ENCODE assay signal across 11 cellular contexts in the genomic region with DNA sequence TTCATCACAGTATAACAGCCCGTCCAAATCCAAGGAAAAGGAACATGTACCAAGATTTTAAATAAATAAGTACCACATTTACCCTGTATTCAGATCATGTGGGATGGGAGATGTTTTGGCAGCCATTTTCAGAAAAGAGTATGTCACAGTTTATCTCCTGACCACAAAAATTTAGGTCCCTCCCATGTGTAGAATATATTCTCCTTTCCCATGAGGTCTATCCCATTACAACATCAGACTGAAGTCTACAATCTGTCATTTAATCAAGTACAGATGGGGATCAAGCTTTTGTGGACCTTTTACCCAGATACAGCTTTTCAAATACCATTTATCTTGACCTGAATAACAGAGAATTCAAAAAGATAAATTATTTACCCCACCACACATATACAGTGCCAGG.
"Had no signal": no experiment of that assay in that cellular context is flagged by ENCODE, and none has a peak within 500 bp of the region (broad histone marks: within the 10 kb centered on the region; RNA-seq: fewer than 3 reads in every experiment).

No MANE protein-coding gene starts in this region.

- DNase-seq: activated CD4-positive, alpha-beta memory T cell treated with anti-CD3 and anti-CD28 coated beads for 36 hours; activated effector memory CD4-positive, alpha-beta T cell treated with anti-CD3 and anti-CD28 coated beads, Interleukin-2, amount 50 U/mL, for 16 hours; activated T-cell treated with anti-CD3 and anti-CD28 coated beads, Interleukin-2, amount 50 U/mL, for 4 hours; nucleus accumbens; tibial artery had no signal

- H3K27ac ChIP-seq: esophagus muscularis mucosa, right atrium auricular region, tibial artery, VCaP had no signal

- H3K9me3 ChIP-seq: esophagus muscularis mucosa, right atrium auricular region, tibial artery had no signal

- H3K36me3 ChIP-seq: esophagus muscularis mucosa, right atrium auricular region, tibial artery had no signal

- H3K4me1 ChIP-seq: esophagus muscularis mucosa, right atrium auricular region, tibial artery had no signal

- H3K4me3 ChIP-seq: esophagus muscularis mucosa, right atrium auricular region, tibial artery had no signal

- H3K27me3 ChIP-seq: esophagus muscularis mucosa, right atrium auricular region, tibial artery had no signal

- ATAC-seq: activated naive CD4-positive, alpha-beta T cell treated with anti-CD3 and anti-CD28 coated beads, Interleukin-2, amount 50 U/mL, for 72 hours; activated T-cell treated with anti-CD3 and anti-CD28 coated beads, Interleukin-2, amount 50 U/mL, for 4 hours; natural killer cell treated with Interleukin-12 subunit alpha and Interleukin-12 subunit beta and Interleukin-15 and Interleukin-18, amount 100 ng/mL, for 72 hours; stimulated activated effector memory CD8-positive, alpha-beta T cell treated with anti-CD3 and anti-CD28 coated beads, Interleukin-12 subunit alpha, Interleukin-12 subunit beta, amount 100 ng/mL, for 72 hours had no signal
